1 cellular context compared by ENCODE assay signal in the genomic region with DNA sequence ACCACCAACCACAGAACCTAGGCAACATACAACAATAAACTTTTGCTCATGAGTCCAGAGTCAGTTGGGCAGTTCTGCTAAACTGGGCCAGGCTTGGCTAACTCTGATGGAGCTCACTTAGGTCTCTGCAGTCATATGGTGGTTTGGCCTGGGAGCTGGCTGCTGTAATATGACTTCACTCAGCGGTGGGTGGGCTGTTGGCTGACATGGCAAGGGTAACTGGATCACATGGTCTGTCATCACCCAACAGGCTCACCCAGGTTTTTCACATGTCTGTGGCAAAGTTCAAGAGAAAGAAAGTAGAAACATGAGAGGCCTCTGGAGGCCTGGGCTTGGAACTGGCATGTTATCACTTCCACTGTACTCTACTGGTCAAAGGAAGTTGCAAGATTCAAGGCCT.
A peak's percentile ranks its signal among the peaks of the same experiment; 100 is the strongest.
TF ChIP-seq lines count a peak whose summit lies in the region.

No MANE protein-coding gene starts in this region.

TF ChIP-seq in IMR-90, 13 proteins besides CTCF, POLR2A, EP300 and RAD21 (continued from another document):
- TF ChIP-seq, protein P1, sequence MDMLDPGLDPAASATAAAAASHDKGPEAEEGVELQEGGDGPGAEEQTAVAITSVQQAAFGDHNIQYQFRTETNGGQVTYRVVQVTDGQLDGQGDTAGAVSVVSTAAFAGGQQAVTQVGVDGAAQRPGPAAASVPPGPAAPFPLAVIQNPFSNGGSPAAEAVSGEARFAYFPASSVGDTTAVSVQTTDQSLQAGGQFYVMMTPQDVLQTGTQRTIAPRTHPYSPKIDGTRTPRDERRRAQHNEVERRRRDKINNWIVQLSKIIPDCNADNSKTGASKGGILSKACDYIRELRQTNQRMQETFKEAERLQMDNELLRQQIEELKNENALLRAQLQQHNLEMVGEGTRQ (IDR thresholded peaks at IDR 0.05; ENCODE audit: low read depth, low read length) = peak; percentile 53
- TF ChIP-seq MAZ (IDR thresholded peaks at IDR 0.05; ENCODE audit: borderline replicate concordance, low read depth, low read length) = no peak
